1 cellular context compared by ENCODE assay signal in genomic region chr4:165378763-165379631, GRCh38.
TF ChIP-seq lines count a peak whose summit lies in the region.

TSS of gene CPE (plus strand) at chr4:165379008. CDS start at chr4:165379222, 214 bp downstream.

TF ChIP-seq in HepG2, 621 proteins besides CTCF, POLR2A, EP300 and RAD21 (continued from another document and continues in another):
- TF ChIP-seq, protein P1, sequence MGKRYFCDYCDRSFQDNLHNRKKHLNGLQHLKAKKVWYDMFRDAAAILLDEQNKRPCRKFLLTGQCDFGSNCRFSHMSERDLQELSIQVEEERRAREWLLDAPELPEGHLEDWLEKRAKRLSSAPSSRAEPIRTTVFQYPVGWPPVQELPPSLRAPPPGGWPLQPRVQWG (CRISPR knock-in tag; IDR thresholded peaks at IDR 0.05; ENCODE audit: borderline replicate concordance, low read depth): no peak
- TF ChIP-seq ZKSCAN1 (IDR thresholded peaks at IDR 0.05; ENCODE audit: low read length) (peak; percentile 52; the same call in 1 of the 2 replicates), ISL2 (CRISPR knock-in tag; IDR thresholded peaks at IDR 0.05) (peak; percentile 67; the same call in 1 of the 2 replicates), RBM39 (IDR thresholded peaks at IDR 0.05; ENCODE audit: low read depth, low read length, poor library complexity, severe bottlenecking) (no peak), AGO2 (optimal IDR thresholded peaks at IDR 0.05; ENCODE audit: low read depth, low read length) (peak; percentile 60), LCORL (IDR thresholded peaks at IDR 0.05) (no peak), LCORL (CRISPR knock-in tag; IDR thresholded peaks at IDR 0.05) (peak; percentile 85), ZNF350 (CRISPR knock-in tag; IDR thresholded peaks at IDR 0.05; ENCODE audit: borderline replicate concordance, low read depth) (peak; percentile 69; the same call in 1 of the 2 replicates), ZNF354B (CRISPR knock-in tag; IDR thresholded peaks at IDR 0.05) (no peak), SMYD3 (CRISPR knock-in tag; IDR thresholded peaks at IDR 0.05) (no peak), CHCHD3 (CRISPR knock-in tag; IDR thresholded peaks at IDR 0.05) (0 out of 2 replicates have a peak, but pooled peaks have one; percentile 70), ZNF205 (CRISPR knock-in tag; IDR thresholded peaks at IDR 0.05) (peak; percentile 96), GRHL1 (CRISPR knock-in tag; conservative IDR thresholded peaks at IDR 0.05) (no peak), ZNF780A (CRISPR knock-in tag; IDR thresholded peaks at IDR 0.05) (peak; percentile 91; the same call in 1 of the 2 replicates), WIZ (CRISPR knock-in tag; IDR thresholded peaks at IDR 0.05) (no peak), ZNF773 (CRISPR knock-in tag; IDR thresholded peaks at IDR 0.05; ENCODE audit: borderline replicate concordance) (no peak), AFF4 (CRISPR knock-in tag; IDR thresholded peaks at IDR 0.05) (peak; percentile 40; the same call in 1 of the 2 replicates), ZNF605 (CRISPR knock-in tag; IDR thresholded peaks at IDR 0.05) (peak; percentile 53; the same call in 1 of the 2 replicates), SOX5 (CRISPR knock-in tag; IDR thresholded peaks at IDR 0.05; ENCODE audit: borderline replicate concordance) (peak; percentile 54; the same call in 1 of the 2 replicates), PCBP1 (IDR thresholded peaks at IDR 0.05; ENCODE audit: borderline replicate concordance, low read depth, low read length) (0 out of 2 replicates have a peak, but pooled peaks have one; percentile 66), ZNF782 (CRISPR knock-in tag; IDR thresholded peaks at IDR 0.05; ENCODE audit: borderline replicate concordance) (no peak; the same call in 1 of the 2 replicates), JDP2 (CRISPR knock-in tag; IDR thresholded peaks at IDR 0.05; ENCODE audit: borderline replicate concordance) (no peak), ZNF24 (IDR thresholded peaks at IDR 0.05) (no peak), ZNF777 (CRISPR knock-in tag; IDR thresholded peaks at IDR 0.05) (peak; percentile 49), MAFG (CRISPR knock-in tag; IDR thresholded peaks at IDR 0.05) (no peak), TBL1XR1 (IDR thresholded peaks at IDR 0.05; ENCODE audit: borderline replicate concordance, low read length, partially characterized antibody) (peak; percentile 28), ZNF318 (CRISPR knock-in tag; IDR thresholded peaks at IDR 0.05) (peak; percentile 56; the same call in 1 of the 2 replicates), ZNF562 (CRISPR knock-in tag; IDR thresholded peaks at IDR 0.05; ENCODE audit: borderline replicate concordance) (peak; percentile 32; the same call in 1 of the 2 replicates), HNRNPL (IDR thresholded peaks at IDR 0.05; ENCODE audit: low read depth, low read length) (peak; percentile 74; the same call in 1 of the 2 replicates), SP1 (IDR thresholded peaks at IDR 0.05) (no peak), SP1 (CRISPR knock-in tag; IDR thresholded peaks at IDR 0.05) (peak; percentile 43; the same call in 1 of the 2 replicates), GTF3A (CRISPR knock-in tag; conservative IDR thresholded peaks at IDR 0.05) (peak; percentile 81; the same call in 1 of the 2 replicates), CEBPZ (IDR thresholded peaks at IDR 0.05; ENCODE audit: low read length) (no peak), ERF (CRISPR knock-in tag; IDR thresholded peaks at IDR 0.05) (peak; percentile 72)
- TF ChIP-seq, protein P2, sequence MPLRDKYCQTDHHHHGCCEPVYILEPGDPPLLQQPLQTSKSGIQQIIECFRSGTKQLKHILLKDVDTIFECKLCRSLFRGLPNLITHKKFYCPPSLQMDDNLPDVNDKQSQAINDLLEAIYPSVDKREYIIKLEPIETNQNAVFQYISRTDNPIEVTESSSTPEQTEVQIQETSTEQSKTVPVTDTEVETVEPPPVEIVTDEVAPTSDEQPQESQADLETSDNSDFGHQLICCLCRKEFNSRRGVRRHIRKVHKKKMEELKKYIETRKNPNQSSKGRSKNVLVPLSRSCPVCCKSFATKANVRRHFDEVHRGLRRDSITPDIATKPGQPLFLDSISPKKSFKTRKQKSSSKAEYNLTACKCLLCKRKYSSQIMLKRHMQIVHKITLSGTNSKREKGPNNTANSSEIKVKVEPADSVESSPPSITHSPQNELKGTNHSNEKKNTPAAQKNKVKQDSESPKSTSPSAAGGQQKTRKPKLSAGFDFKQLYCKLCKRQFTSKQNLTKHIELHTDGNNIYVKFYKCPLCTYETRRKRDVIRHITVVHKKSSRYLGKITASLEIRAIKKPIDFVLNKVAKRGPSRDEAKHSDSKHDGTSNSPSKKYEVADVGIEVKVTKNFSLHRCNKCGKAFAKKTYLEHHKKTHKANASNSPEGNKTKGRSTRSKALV (CRISPR knock-in tag; IDR thresholded peaks at IDR 0.05): peak; percentile 79
- TF ChIP-seq, protein P3, sequence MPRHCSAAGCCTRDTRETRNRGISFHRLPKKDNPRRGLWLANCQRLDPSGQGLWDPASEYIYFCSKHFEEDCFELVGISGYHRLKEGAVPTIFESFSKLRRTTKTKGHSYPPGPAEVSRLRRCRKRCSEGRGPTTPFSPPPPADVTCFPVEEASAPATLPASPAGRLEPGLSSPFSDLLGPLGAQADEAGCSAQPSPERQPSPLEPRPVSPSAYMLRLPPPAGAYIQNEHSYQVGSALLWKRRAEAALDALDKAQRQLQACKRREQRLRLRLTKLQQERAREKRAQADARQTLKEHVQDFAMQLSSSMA (CRISPR knock-in tag; IDR thresholded peaks at IDR 0.05): peak; percentile 56; the same call in 1 of the 2 replicates
- TF ChIP-seq, protein P4, sequence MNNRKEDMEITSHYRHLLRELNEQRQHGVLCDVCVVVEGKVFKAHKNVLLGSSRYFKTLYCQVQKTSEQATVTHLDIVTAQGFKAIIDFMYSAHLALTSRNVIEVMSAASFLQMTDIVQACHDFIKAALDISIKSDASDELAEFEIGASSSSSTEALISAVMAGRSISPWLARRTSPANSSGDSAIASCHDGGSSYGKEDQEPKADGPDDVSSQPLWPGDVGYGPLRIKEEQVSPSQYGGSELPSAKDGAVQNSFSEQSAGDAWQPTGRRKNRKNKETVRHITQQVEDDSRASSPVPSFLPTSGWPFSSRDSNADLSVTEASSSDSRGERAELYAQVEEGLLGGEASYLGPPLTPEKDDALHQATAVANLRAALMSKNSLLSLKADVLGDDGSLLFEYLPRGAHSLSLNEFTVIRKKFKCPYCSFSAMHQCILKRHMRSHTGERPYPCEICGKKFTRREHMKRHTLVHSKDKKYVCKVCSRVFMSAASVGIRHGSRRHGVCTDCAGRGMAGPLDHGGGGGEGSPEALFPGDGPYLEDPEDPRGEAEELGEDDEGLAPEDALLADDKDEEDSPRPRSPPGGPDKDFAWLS (CRISPR knock-in tag; IDR thresholded peaks at IDR 0.05; ENCODE audit: borderline replicate concordance): no peak
